In genomic region chr1:94375666-94376065, GRCh38 we compare ENCODE assay signal across 8 cellular contexts. TPM values are rescaled to one million over a fixed set of nuclear protein-coding genes. Genes with fewer than 3 reads are reported as not detected.
DNase-seq lines count a peak whose midpoint lies in the region; TF ChIP-seq lines count a peak whose summit lies in the region.
"Not testable (repeated sequence)": the region's sequence is repeated elsewhere in the genome, so short reads cannot be mapped to it uniquely, and the experiment has no call there.

No MANE protein-coding gene starts in this region.

- peaks cover 11% of the 10 kb centered on the region; the same call in 1 of the 2 replicates for H3K36me3 Mint-ChIP-seq in HFFc6 (ENCODE audit: low read depth)
- H3K36me3 Mint-ChIP-seq in nephron progenitor cell (ENCODE audit: low read depth) = not testable (repeated sequence)

- in situ Hi-C loops in brain microvascular endothelial cell (cut with HindIII; ENCODE audit: low pct_ligation_motif_present, low sequenced_read_pairs) = not testable (repeated sequence)

- H3K4me3 ChIP-seq in brain microvascular endothelial cell (ENCODE audit: low read depth, low read length) = not testable (repeated sequence)

- not testable (repeated sequence) for H3K4me3 Mint-ChIP-seq in HFFc6, nephron progenitor cell

- DNase-seq in A172 (ENCODE audit: low spot score) (peak; percentile 35), EH (ENCODE audit: low read depth) (peak; percentile 46), HFFc6 (peak; percentile 52), MV-4-11 (lab: John Stamatoyannopoulos, UW) (peak; percentile 6), T1000 (lab: John Stamatoyannopoulos, UW) (peak; percentile 5), brain microvascular endothelial cell (peak; percentile 70), fibroblast of peridontal ligament (ENCODE audit: extremely low read depth) (peak; percentile 6)
- DNase-seq in nephron progenitor cell = not testable (repeated sequence)

- not testable (repeated sequence) for H3K27ac ChIP-seq in brain microvascular endothelial cell

- not testable (repeated sequence) for TF ChIP-seq CTCF in HFFc6 (IDR thresholded peaks at IDR 0.05); brain microvascular endothelial cell (IDR thresholded peaks at IDR 0.05; ENCODE audit: low read depth, low read length, missing control alignments); nephron progenitor cell (IDR thresholded peaks at IDR 0.05)

- H3K4me1 Mint-ChIP-seq in HFFc6 (ENCODE audit: low read depth) = peaks cover 15% of the 10 kb centered on the region
- H3K4me1 Mint-ChIP-seq in nephron progenitor cell = not testable (repeated sequence)

- H3K27me3 ChIP-seq in brain microvascular endothelial cell (replicated peaks) = not testable (repeated sequence)

- not testable (repeated sequence) for H3K27ac Mint-ChIP-seq in HFFc6
- peak overlapping the region; percentile 66 for H3K27ac Mint-ChIP-seq in nephron progenitor cell

- H3K9me3 Mint-ChIP-seq in HFFc6, nephron progenitor cell: not testable (repeated sequence)

- H3K36me3 ChIP-seq in brain microvascular endothelial cell (replicated peaks) = not testable (repeated sequence)

- peaks cover 23% of the 10 kb centered on the region for H3K27me3 Mint-ChIP-seq in HFFc6 (ENCODE audit: insufficient read depth)
- H3K27me3 Mint-ChIP-seq in nephron progenitor cell (ENCODE audit: low read depth, poor library complexity) = not testable (repeated sequence)

RNA-seq across cellular contexts. Expression of gene ABCD3, which starts 42.5 kb away (rescaled TPM):
- 37.0 and 50.4 TPM in 2 replicates for total RNA-seq in A172 (2014; rRNA removed; shearing (Covaris generic))
- 10 to 100 TPM; 43.2 to 49.0 (median 46.3) TPM for total RNA-seq in HFFc6 (2021; fragmentation: NEBNext Ultra II Directional; extraction: Animal tissue kit (Norgen Biotek cat#: 25700))
